Comparison of ENCODE assay signal across 9 cellular contexts in genomic region chr17:82294086-82294773, GRCh38. TPM values are rescaled to one million over a fixed set of nuclear protein-coding genes. Genes with fewer than 3 reads are reported as not detected.
A peak's percentile ranks its signal among the peaks of the same experiment; 100 is the strongest.
DNase-seq lines count a peak whose midpoint lies in the region; ATAC-seq, FAIRE-seq and TF ChIP-seq lines count a peak whose summit lies in the region.
"Had no signal": no experiment of that assay in that cellular context is flagged by ENCODE, and none has a peak within 500 bp of the region (broad histone marks: within the 10 kb centered on the region; RNA-seq: fewer than 3 reads in every experiment).

No MANE protein-coding gene starts in this region.

- H3K27ac Mint-ChIP-seq in GM23338 = no peak overlapping the region
- H3K27ac Mint-ChIP-seq in activated CD4-positive, alpha-beta memory T cell treated with anti-CD3 and anti-CD28 coated beads for 36 hours = peak overlapping the region; percentile 73

- no peaks in the 10 kb centered on the region for H3K36me3 Mint-ChIP-seq in GM23338 (ENCODE audit: low read depth)
- H3K36me3 Mint-ChIP-seq in activated CD4-positive, alpha-beta memory T cell treated with anti-CD3 and anti-CD28 coated beads for 36 hours = peaks cover 26% of the 10 kb centered on the region

- H3K4me1 ChIP-seq in GM23338 (ENCODE audit: insufficient read depth) (peaks cover 8% of the 10 kb centered on the region; the same call in 1 of the 2 replicates), skeletal muscle satellite cell (ENCODE audit: control insufficient read depth, insufficient read depth, low read length) (peaks cover 51% of the 10 kb centered on the region)

- H2AFZ ChIP-seq in GM23338 = no peak overlapping the region

- H3K4me3 Mint-ChIP-seq in GM23338 = peak overlapping the region; percentile 82
- H3K4me3 Mint-ChIP-seq in activated CD4-positive, alpha-beta memory T cell treated with anti-CD3 and anti-CD28 coated beads for 36 hours = peak overlapping the region; percentile 83

- H3K27me3 ChIP-seq in GM23338 (ENCODE audit: insufficient read depth) (peaks cover 4% of the 10 kb centered on the region; the same call in 1 of the 2 replicates), skeletal muscle satellite cell (ENCODE audit: control insufficient read depth, insufficient read depth, low read length) (no peaks in the 10 kb centered on the region)

- DNase-seq in GM23338 (ENCODE audit: low spot score) (no peak), fibroblast of mammary gland (ENCODE audit: low read depth) (peak; percentile 57), GM12892 (ENCODE audit: insufficient read length) (no peak), NCI-H1694 treated with DMSO at 0.1 percent for 48 hours (lab: John Stamatoyannopoulos, UW) (no peak), DMS 273 (lab: John Stamatoyannopoulos, UW; ENCODE audit: unreplicated experiment) (no peak), HT-29 (ENCODE audit: low spot score) (no peak)
- no peak for DNase-seq in activated CD4-positive, alpha-beta memory T cell treated with anti-CD3 and anti-CD28 coated beads for 36 hours

- H3K4me2 ChIP-seq in GM23338 = peak overlapping the region; percentile 92
- H3K4me2 ChIP-seq in skeletal muscle satellite cell (ENCODE audit: low read length) = peak overlapping the region; percentile 78

- peak overlapping the region; percentile 77 for H3K9ac ChIP-seq in skeletal muscle satellite cell (ENCODE audit: low read depth, low read length)

- intact Hi-C loops in activated CD4-positive, alpha-beta memory T cell treated with anti-CD3 and anti-CD28 coated beads for 36 hours (cut with micrococcal nuclease) = no loop called here

- no peaks in the 10 kb centered on the region for H3K9me2 ChIP-seq in GM23338 (ENCODE audit: insufficient read depth)

- CTCF ChIA-PET in activated CD4-positive, alpha-beta memory T cell treated with anti-CD3 and anti-CD28 coated beads for 36 hours (lab: Charles Lee) = no interaction called here

- peaks cover 28% of the 10 kb centered on the region for H3K4me1 Mint-ChIP-seq in GM23338
- peaks cover 54% of the 10 kb centered on the region for H3K4me1 Mint-ChIP-seq in activated CD4-positive, alpha-beta memory T cell treated with anti-CD3 and anti-CD28 coated beads for 36 hours (ENCODE audit: low read depth)

- 0 out of 2 replicates have a peak, but pooled peaks cover 3% of the 10 kb centered on the region for H3K79me2 ChIP-seq in GM23338 (replicated peaks; ENCODE audit: insufficient read depth)

- no peaks in the 10 kb centered on the region for H4K20me1 ChIP-seq in GM23338 (replicated peaks; ENCODE audit: insufficient read depth)

- ATAC-seq in GM23338 = no peak

- POLR2A ChIA-PET in activated CD4-positive, alpha-beta memory T cell treated with anti-CD3 and anti-CD28 coated beads for 36 hours (lab: Charles Lee) = interaction anchor here (0.8 to 2.9 kb wide), 5 partner anchors 8 to 155 kb away, joined by 5 to 21 read pairs (median 18); partner anchors contain the start of gene CD7

- TF ChIP-seq POLR2A in GM12892 (IDR thresholded peaks at IDR 0.05; ENCODE audit: low read depth, low read length) = no peak

- no peak overlapping the region for H3K27ac ChIP-seq in GM23338 (ENCODE audit: low read depth)

- H3K4me3 ChIP-seq in GM23338 (peak overlapping the region; percentile 71), fibroblast of mammary gland (ENCODE audit: control insufficient read depth, low read depth, low read length) (peak overlapping the region; percentile 45), skeletal muscle satellite cell (ENCODE audit: low read length) (peak overlapping the region; percentile 62)

- H3K9me3 ChIP-seq in skeletal muscle satellite cell (replicated peaks; ENCODE audit: low read length) = no peaks in the 10 kb centered on the region

- H3K9me3 Mint-ChIP-seq in GM23338 = no peaks in the 10 kb centered on the region
- no peaks in the 10 kb centered on the region for H3K9me3 Mint-ChIP-seq in activated CD4-positive, alpha-beta memory T cell treated with anti-CD3 and anti-CD28 coated beads for 36 hours

- TF ChIP-seq CTCF in GM23338 (conservative IDR thresholded peaks at IDR 0.05; ENCODE audit: low read depth in 2 of 2) (no peak), fibroblast of mammary gland (conservative IDR thresholded peaks at IDR 0.05; ENCODE audit: control insufficient read depth, insufficient read depth, low read depth, low read length) (no peak)

- H3K36me3 ChIP-seq in GM23338 (ENCODE audit: insufficient read depth) = no peaks in the 10 kb centered on the region
- H3K36me3 ChIP-seq in skeletal muscle satellite cell (ENCODE audit: insufficient read depth, low read length) = no peaks in the 10 kb centered on the region

- FAIRE-seq in GM12892 (lab: Jason Lieb, UNC) = no peak

- peaks cover 19% of the 10 kb centered on the region for H3F3A ChIP-seq in GM23338 (replicated peaks; ENCODE audit: low read depth)

- peaks cover 16% of the 10 kb centered on the region for H3K27me3 Mint-ChIP-seq in GM23338 (ENCODE audit: insufficient read depth, low read depth, poor library complexity)
- H3K27me3 Mint-ChIP-seq in activated CD4-positive, alpha-beta memory T cell treated with anti-CD3 and anti-CD28 coated beads for 36 hours = no peaks in the 10 kb centered on the region

TF ChIP-seq in GM23338, 12 proteins besides CTCF, POLR2A, EP300 and RAD21:
- TF ChIP-seq POLR2AphosphoS5 (IDR thresholded peaks at IDR 0.05; ENCODE audit: low read depth) (0 out of 2 replicates have a peak, but pooled peaks have one; percentile 11), EZH2 (IDR thresholded peaks at IDR 0.05; ENCODE audit: low read depth, unreplicated experiment) (no peak)
TF ChIP-seq in GM23338: peak in this region for 1.

RNA-seq across cellular contexts. Expression of gene CSNK1D, which starts 20.7 kb away (rescaled TPM):
- total RNA-seq in GM23338 (2014; rRNA removed; shearing (Covaris generic)) = 48.4 and 66.4 TPM in 2 replicates
- polyA plus RNA-seq in GM23338 (2016; fragmentation: Nextera tagmentation; extraction: Ambion mirVana) = 43.5 and 55.3 TPM in 2 replicates
- total RNA-seq in activated CD4-positive, alpha-beta memory T cell treated with anti-CD3 and anti-CD28 coated beads for 36 hours = 100 to 1,000 TPM; 110 to 111 TPM
- 51.3 and 52.7 TPM in 2 replicates for total RNA-seq in skeletal muscle satellite cell (2012; rRNA removed)
- 52.3 TPM for polyA plus RNA-seq in GM12892 (2012; ENCODE audit: missing spikeins)
- total RNA-seq in HT-29 (2014; rRNA removed; shearing (Covaris generic)) = 47.8 and 60.4 TPM in 2 replicates

RNA-seq across cellular contexts. Expression of gene CD7, which starts 23.2 kb away (rescaled TPM):
- total RNA-seq in GM23338 (2014; rRNA removed; shearing (Covaris generic)) = 0.42 and 0.58 TPM in 2 replicates
- polyA plus RNA-seq in GM23338 (2016; fragmentation: Nextera tagmentation; extraction: Ambion mirVana) = 0.44 TPM in 1 of 2 replicates, not detected in the other
- total RNA-seq in activated CD4-positive, alpha-beta memory T cell treated with anti-CD3 and anti-CD28 coated beads for 36 hours = 100 to 1,000 TPM; 570 to 574 TPM
- 0.51 and 1.3 TPM in 2 replicates for total RNA-seq in skeletal muscle satellite cell (2012; rRNA removed)
- not detected for polyA plus RNA-seq in GM12892 (2012; ENCODE audit: missing spikeins)
- not detected in 2 replicates for total RNA-seq in HT-29 (2014; rRNA removed; shearing (Covaris generic))
- total RNA-seq: HT1080 had no signal

RNA-seq across cellular contexts. Expression of gene SECTM1, which starts 39.3 kb away (rescaled TPM):
- total RNA-seq in GM23338 (2014; rRNA removed; shearing (Covaris generic)) = 0.16 and 1.3 TPM in 2 replicates
- polyA plus RNA-seq in GM23338 (2016; fragmentation: Nextera tagmentation; extraction: Ambion mirVana) = 0.21 TPM in 1 of 2 replicates, not detected in the other
- 10 to 100 TPM; 12.2 to 12.7 TPM for total RNA-seq in activated CD4-positive, alpha-beta memory T cell treated with anti-CD3 and anti-CD28 coated beads for 36 hours
- 5.9 and 7.9 TPM in 2 replicates for total RNA-seq in skeletal muscle satellite cell (2012; rRNA removed)
- polyA plus RNA-seq in GM12892 (2012; ENCODE audit: missing spikeins) = not detected
- total RNA-seq in HT-29 (2014; rRNA removed; shearing (Covaris generic)) = 2.9 and 3.2 TPM in 2 replicates

Comparison
In these comparisons a context has a peak if more than half of its experiments do, and no peak if none do; other contexts are left out.
1. RNA of gene CD7, which starts 23.2 kb away (total RNA-seq): 570 to 574 TPM in activated CD4-positive, alpha-beta memory T cell treated with anti-CD3 and anti-CD28 coated beads for 36 hours; 0.42 to 0.58 TPM in GM23338 and not detected in HT-29; every median in the first group is over 100 times any median in the second.
2. Peak in every context shown above with its lines, with median percentiles within 50 percentile points of each other: H3K4me3 ChIP-seq.